8 cellular contexts compared by ENCODE assay signal in genomic region chr7:23183279-23184012, GRCh38. TPM values are rescaled to one million over a fixed set of nuclear protein-coding genes. Genes with fewer than 3 reads are reported as not detected.
DNase-seq lines count a peak whose midpoint lies in the region; ATAC-seq and TF ChIP-seq lines count a peak whose summit lies in the region.

No MANE protein-coding gene starts in this region.

- BruUV-seq in PC-9 (replicated peaks; lab: Mats Ljungman, UMichigan), result no TSS peak

- H3K4me2 ChIP-seq in PC-9, result peak overlapping the region; percentile 81

- H3K4me3 Mint-ChIP-seq in activated CD4-positive, alpha-beta T cell treated with anti-CD3 and anti-CD28 coated beads, Interleukin-2, amount 10 ng/mL, durations not matched to agents 7 days and 5 days, result peak overlapping the region; percentile 92
- peak overlapping the region; percentile 72 for H3K4me3 Mint-ChIP-seq in endodermal cell

- no peak for TF ChIP-seq CTCF in PC-9 (conservative IDR thresholded peaks at IDR 0.05)
- no peak for TF ChIP-seq CTCF in endodermal cell (conservative IDR thresholded peaks at IDR 0.05)
- no peak for TF ChIP-seq CTCF in GM13977 (IDR thresholded peaks at IDR 0.05; ENCODE audit: extremely low read depth, insufficient read depth, missing control alignments)

- peak overlapping the region; percentile 87 for H3K27ac ChIP-seq in PC-9
- no peak overlapping the region for H3K27ac ChIP-seq in endodermal cell (ENCODE audit: low read depth, low read length)
- peak overlapping the region in 2 of 21 experiments; percentile 89 to 97 for H3K27ac ChIP-seq in skin epidermis

- WGBS in endodermal cell (ENCODE audit: insufficient coverage in 1 of 2, insufficient read length in 1 of 2), 2 experiments, result 89 to 91% methylated on average over 17 to 20 of the region's 20 CpGs

- H3K9me3 Mint-ChIP-seq in activated CD4-positive, alpha-beta T cell treated with anti-CD3 and anti-CD28 coated beads, Interleukin-2, amount 10 ng/mL, durations not matched to agents 7 days and 5 days, result no peaks in the 10 kb centered on the region
- H3K9me3 Mint-ChIP-seq in endodermal cell, result no peaks in the 10 kb centered on the region

- in situ Hi-C loops in GM13977 (cut with MboI; ENCODE audit: low pct_unique_long_range_greater_than_20kb, low sequenced_read_pairs, unreplicated experiment), result no loop called here

- CTCF ChIA-PET in activated CD4-positive, alpha-beta T cell treated with anti-CD3 and anti-CD28 coated beads, Interleukin-2, amount 10 ng/mL, durations not matched to agents 7 days and 5 days (lab: Charles Lee), result no interaction called here
- CTCF ChIA-PET in PC-9 (lab: Charles Lee), result interaction anchor here (0.6 to 1.1 kb wide), 3 partner anchors 90 to 353 kb away, joined by 5 to 8 read pairs (median 5); no protein-coding TSS in a partner anchor

- H2AFZ ChIP-seq in PC-9, result peak overlapping the region; percentile 96; the same call in 1 of the 2 replicates

- H3K79me2 ChIP-seq in PC-9 (ENCODE audit: low read depth), result peaks cover 62% of the 10 kb centered on the region

- H3K4me3 ChIP-seq in PC-9 (peak overlapping the region; percentile 98), endodermal cell (ENCODE audit: low read length) (peak overlapping the region; percentile 96), skin epidermis (peak overlapping the region in 5 of 7 experiments; percentile 61 to 92 (median 88))

- H3K27me3 ChIP-seq in PC-9 (ENCODE audit: insufficient read depth, low read depth) (no peaks in the 10 kb centered on the region), endodermal cell (ENCODE audit: control insufficient read depth, insufficient read depth, low read length, poor library complexity, severe bottlenecking) (peaks cover 9% of the 10 kb centered on the region)

- intact Hi-C loops in PC-9 (cut with micrococcal nuclease; ENCODE audit: unreplicated experiment) (loop anchor here (2.0 to 10.0 kb wide), 5 partner anchors 161 to 621 kb away; partner anchors contain the start of gene IL6), left colon (cut with DNase I, micrococcal nuclease) (loop anchor here in 1 of 2 donors (5.0 kb wide), 1 partner anchor 76 kb away; the partner anchor contains the start of gene KLHL7)

- peak overlapping the region; percentile 100 for H3K27ac Mint-ChIP-seq in activated CD4-positive, alpha-beta T cell treated with anti-CD3 and anti-CD28 coated beads, Interleukin-2, amount 10 ng/mL, durations not matched to agents 7 days and 5 days
- peak overlapping the region; percentile 83 for H3K27ac Mint-ChIP-seq in endodermal cell

- H3K9me2 ChIP-seq in PC-9 (ENCODE audit: insufficient read depth), result no peaks in the 10 kb centered on the region

- DNase-seq in activated CD4-positive, alpha-beta T cell treated with anti-CD3 and anti-CD28 coated beads, Interleukin-2, amount 10 ng/mL, durations not matched to agents 7 days and 5 days, result no peak
- no peak for DNase-seq in activated CD4-positive, alpha-beta T cell treated with anti-CD3 and anti-CD28 coated beads, Interleukin-2, amount 50 U/mL, for 4 hours
- DNase-seq in PC-9 (peak in 1 of 2 experiments; percentile 34), endodermal cell (no peak), left colon (no peak), GM13977 (ENCODE audit: low spot score) (no peak)

- ATAC-seq in HG03039 (IDR thresholded peaks at IDR 0.05; ENCODE audit: unreplicated experiment), result no peak
- no peak for ATAC-seq in left colon

- peaks cover 27% of the 10 kb centered on the region for H3K4me1 ChIP-seq in PC-9 (replicated peaks; ENCODE audit: insufficient read depth)
- no peaks in the 10 kb centered on the region for H3K4me1 ChIP-seq in endodermal cell (ENCODE audit: control insufficient read depth, insufficient read depth, low read length)

- H3K36me3 Mint-ChIP-seq in activated CD4-positive, alpha-beta T cell treated with anti-CD3 and anti-CD28 coated beads, Interleukin-2, amount 10 ng/mL, durations not matched to agents 7 days and 5 days (ENCODE audit: low read depth), result peaks cover 25% of the 10 kb centered on the region
- peaks cover 23% of the 10 kb centered on the region for H3K36me3 Mint-ChIP-seq in endodermal cell (ENCODE audit: low read depth)

- peaks cover 42% of the 10 kb centered on the region for H3K4me1 Mint-ChIP-seq in activated CD4-positive, alpha-beta T cell treated with anti-CD3 and anti-CD28 coated beads, Interleukin-2, amount 10 ng/mL, durations not matched to agents 7 days and 5 days
- H3K4me1 Mint-ChIP-seq in endodermal cell, result peaks cover 4% of the 10 kb centered on the region

- peaks cover 34% of the 10 kb centered on the region for H3K36me3 ChIP-seq in PC-9 (ENCODE audit: low read depth)
- peaks cover 38% of the 10 kb centered on the region for H3K36me3 ChIP-seq in endodermal cell (ENCODE audit: control insufficient read depth, insufficient read depth, low read length)

- H4K20me1 ChIP-seq in PC-9 (ENCODE audit: insufficient read depth), result peaks cover 24% of the 10 kb centered on the region; the same call in 1 of the 2 replicates

- no peak overlapping the region for H3K9ac ChIP-seq in endodermal cell (ENCODE audit: extremely low read depth, low read length, poor library complexity, severe bottlenecking)

- no peaks in the 10 kb centered on the region for H3K9me3 ChIP-seq in PC-9 (ENCODE audit: insufficient read depth, low read depth)
- H3K9me3 ChIP-seq in endodermal cell (ENCODE audit: control insufficient read depth, low read length), result no peaks in the 10 kb centered on the region

- POLR2A ChIA-PET in activated CD4-positive, alpha-beta T cell treated with anti-CD3 and anti-CD28 coated beads, Interleukin-2, amount 10 ng/mL, durations not matched to agents 7 days and 5 days (lab: Charles Lee), result no interaction called here
- POLR2A ChIA-PET in PC-9 (lab: Charles Lee; ENCODE audit: unreplicated experiment), result no interaction called here

- H3F3A ChIP-seq in PC-9 (ENCODE audit: insufficient read depth, low read depth), result peaks cover 21% of the 10 kb centered on the region

- H3K27me3 Mint-ChIP-seq in activated CD4-positive, alpha-beta T cell treated with anti-CD3 and anti-CD28 coated beads, Interleukin-2, amount 10 ng/mL, durations not matched to agents 7 days and 5 days, result peaks cover 10% of the 10 kb centered on the region
- peaks cover 11% of the 10 kb centered on the region for H3K27me3 Mint-ChIP-seq in endodermal cell (ENCODE audit: insufficient read depth)

RNA-seq across cellular contexts. Expression of gene NUP42, which starts 1.6 kb away (rescaled TPM):
- 10 to 100 TPM; 37.9 to 43.8 TPM for total RNA-seq in activated CD4-positive, alpha-beta T cell treated with anti-CD3 and anti-CD28 coated beads, Interleukin-2, amount 10 ng/mL, durations not matched to agents 7 days and 5 days
- 41.3 and 51.3 TPM in 2 replicates for total RNA-seq in PC-9 (2021)
- 10 to 100 TPM; 26.3 to 31.3 TPM for total RNA-seq in endodermal cell
- 48.8 TPM for polyA plus RNA-seq in endodermal cell (2013, experiment 1 of 2)
- polyA plus RNA-seq in endodermal cell (2013, experiment 2 of 2), result 55.3 TPM
- 10 to 100 TPM; 21.1 to 30.8 TPM for total RNA-seq in left colon
